Comparison of ENCODE assay signal across 16 cellular contexts in the genomic region with DNA sequence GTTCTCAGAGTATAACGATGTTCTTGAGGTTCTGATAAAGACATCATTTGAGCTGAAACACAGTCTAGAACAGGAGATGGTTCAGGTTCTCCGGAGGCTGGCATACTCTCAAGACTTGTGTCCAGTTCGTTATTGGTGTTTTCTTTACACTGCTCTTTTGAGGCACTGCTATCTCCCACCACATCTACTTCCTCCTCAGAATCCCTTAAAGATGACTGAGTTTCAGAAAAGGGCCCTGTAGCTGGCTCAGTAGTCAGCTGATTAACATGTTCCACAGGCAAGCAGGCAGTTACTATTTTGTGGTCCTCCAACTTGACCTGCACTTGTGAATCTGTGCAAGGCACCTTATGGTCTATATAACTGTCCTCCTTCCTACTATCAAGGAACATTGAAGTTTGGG. TPM values are rescaled to one million over a fixed set of nuclear protein-coding genes. Genes with fewer than 3 reads are reported as not detected.
A peak's percentile ranks its signal among the peaks of the same experiment; 100 is the strongest.
DNase-seq lines count a peak whose midpoint lies in the region; ATAC-seq, FAIRE-seq and TF ChIP-seq lines count a peak whose summit lies in the region.
"Had no signal": no experiment of that assay in that cellular context is flagged by ENCODE, and none has a peak within 500 bp of the region (broad histone marks: within the 10 kb centered on the region; RNA-seq: fewer than 3 reads in every experiment).

No MANE protein-coding gene starts in this region.

- peak overlapping the region; percentile 4 for H3K27ac ChIP-seq in caudate nucleus (ENCODE audit: low read depth, low read length)
- no peak overlapping the region for H3K27ac ChIP-seq in HepG2 (ENCODE audit: extremely low read length, insufficient read depth, low read length)

- FAIRE-seq in H54 (lab: Jason Lieb, UNC) (no peak), HepG2 (lab: Jason Lieb, UNC) (no peak)

- H3K27me3 Mint-ChIP-seq in HFFc6 (ENCODE audit: insufficient read depth): no peaks in the 10 kb centered on the region
- H3K27me3 Mint-ChIP-seq in stimulated activated naive CD8-positive, alpha-beta T cell treated with anti-CD3 and anti-CD28 coated beads, Interleukin-15, amount 100 ng/mL, for 72 hours: no peaks in the 10 kb centered on the region
- H3K27me3 Mint-ChIP-seq: CD4-positive, alpha-beta memory T cell had no signal

- peak overlapping the region; percentile 17; the same call in 1 of the 2 replicates for H3K27ac Mint-ChIP-seq in HFFc6
- H3K27ac Mint-ChIP-seq in stimulated activated naive CD8-positive, alpha-beta T cell treated with anti-CD3 and anti-CD28 coated beads, Interleukin-15, amount 100 ng/mL, for 72 hours: no peak overlapping the region
- H3K27ac Mint-ChIP-seq: CD4-positive, alpha-beta memory T cell had no signal

- no peak overlapping the region for H3K4me3 ChIP-seq in NB4 (ENCODE audit: low read depth, low read length)
- H3K4me3 ChIP-seq in HepG2 (replicated peaks in 1 of 3; ENCODE audit: insufficient read depth in 1 of 3, low read depth in 2 of 3, low read length in 3 of 3): no peak overlapping the region

- no peaks in the 10 kb centered on the region for H3K9me3 ChIP-seq in HepG2 (ENCODE audit: low read length)
- H3K9me3 ChIP-seq: BE2C had no signal

- H3K4me1 ChIP-seq in HepG2 (ENCODE audit: insufficient read depth, low read length): no peaks in the 10 kb centered on the region
- H3K4me1 ChIP-seq: BE2C had no signal

- WGBS in HepG2 (ENCODE audit: low lambda C conversion rate): 100% methylated on average over 3 of the region's 3 CpGs

- no TSS peak for BruUV-seq in HepG2 (replicated peaks; lab: Mats Ljungman, UMichigan)

- no peak overlapping the region for H2AFZ ChIP-seq in HepG2 (ENCODE audit: low read length)

- no peak for TF ChIP-seq RAD21 in HepG2 (CRISPR knock-in tag; IDR thresholded peaks at IDR 0.05)

- H3K79me2 ChIP-seq in HepG2 (ENCODE audit: insufficient read depth, low read length): no peaks in the 10 kb centered on the region

- ATAC-seq in stimulated activated naive CD8-positive, alpha-beta T cell treated with anti-CD3 and anti-CD28 coated beads, Interleukin-15, amount 100 ng/mL, for 72 hours: peak; percentile 35
- ATAC-seq in HepG2: no peak
- ATAC-seq: Panc1 had no signal

- intact Hi-C loops in HepG2 (cut with micrococcal nuclease; ENCODE audit: unreplicated experiment): no loop called here

- H4K20me1 ChIP-seq in HepG2 (ENCODE audit: insufficient read depth, low read length): no peaks in the 10 kb centered on the region; the same call in 1 of the 2 replicates

- peaks cover 39% of the 10 kb centered on the region for H3K36me3 Mint-ChIP-seq in HFFc6 (ENCODE audit: low read depth)

- TF ChIP-seq EP300 in HepG2 (IDR thresholded peaks at IDR 0.05; ENCODE audit: low read depth in 2 of 2, low read length in 2 of 2) (no peak), HepG2 (CRISPR knock-in tag; IDR thresholded peaks at IDR 0.05; ENCODE audit: borderline replicate concordance) (no peak)

- H3K27me3 ChIP-seq in HepG2 (ENCODE audit: control insufficient read depth in 1 of 2, insufficient read depth in 2 of 2, low read length in 2 of 2): no peaks in the 10 kb centered on the region
- H3K27me3 ChIP-seq: BE2C had no signal

- TF ChIP-seq CTCF in HFFc6 (IDR thresholded peaks at IDR 0.05): no peak
- no peak for TF ChIP-seq CTCF in NB4 (IDR thresholded peaks at IDR 0.05; ENCODE audit: low read depth, low read length)
- TF ChIP-seq CTCF in HepG2 (CRISPR knock-in tag; IDR thresholded peaks at IDR 0.05): no peak

- peaks cover 8% of the 10 kb centered on the region for H3K4me1 Mint-ChIP-seq in HFFc6 (ENCODE audit: low read depth)
- no peaks in the 10 kb centered on the region for H3K4me1 Mint-ChIP-seq in stimulated activated naive CD8-positive, alpha-beta T cell treated with anti-CD3 and anti-CD28 coated beads, Interleukin-15, amount 100 ng/mL, for 72 hours

- H3K36me3 ChIP-seq in HepG2 (replicated peaks in 1 of 2; ENCODE audit: control insufficient read depth in 1 of 2, insufficient read depth in 2 of 2, low read length in 2 of 2): peaks cover 10 to 40% of the 10 kb centered on the region in 2 experiments

- CTCF ChIA-PET in HepG2 (lab: Yijun Ruan, JAX; ENCODE audit: low intra/inter-chr PET ratio, low total read pairs): no interaction called here

- TF ChIP-seq POLR2A in NB4 (IDR thresholded peaks at IDR 0.05; ENCODE audit: extremely low read depth, insufficient read length): no peak
- TF ChIP-seq POLR2A in H54 (IDR thresholded peaks at IDR 0.05; ENCODE audit: low read depth, low read length): no peak
- TF ChIP-seq POLR2A in HepG2 (IDR thresholded peaks at IDR 0.05; ENCODE audit: insufficient read depth in 1 of 2, low read depth in 2 of 2, low read length in 2 of 2): no peak

- H3K4me3 Mint-ChIP-seq in HFFc6: no peak overlapping the region
- no peak overlapping the region for H3K4me3 Mint-ChIP-seq in stimulated activated naive CD8-positive, alpha-beta T cell treated with anti-CD3 and anti-CD28 coated beads, Interleukin-15, amount 100 ng/mL, for 72 hours
- H3K4me3 Mint-ChIP-seq: CD4-positive, alpha-beta memory T cell had no signal

- no peak overlapping the region for H3K4me2 ChIP-seq in HepG2 (ENCODE audit: low read depth, low read length)

- in situ Hi-C loops in HepG2 (cut with HindIII; ENCODE audit: extremely low pct_ligation_motif_present, low pct_unique_long_range_greater_than_20kb): no loop called here

- no peak overlapping the region for H3K9ac ChIP-seq in HepG2 (ENCODE audit: insufficient read depth, low read depth, low read length)

- no peaks in the 10 kb centered on the region for H3K9me3 Mint-ChIP-seq in HFFc6
- no peaks in the 10 kb centered on the region for H3K9me3 Mint-ChIP-seq in stimulated activated naive CD8-positive, alpha-beta T cell treated with anti-CD3 and anti-CD28 coated beads, Interleukin-15, amount 100 ng/mL, for 72 hours
- H3K9me3 Mint-ChIP-seq: CD4-positive, alpha-beta memory T cell had no signal

- POLR2A ChIA-PET in HepG2 (lab: Yijun Ruan, JAX): interaction anchor here (0.5 kb wide), 1 partner anchor 49 kb away, joined by 3 read pairs; no protein-coding TSS in a partner anchor

- DNase-seq in HFFc6 (no peak), NB4 (ENCODE audit: low read depth) (peak; percentile 7), caudate nucleus (lab: John Stamatoyannopoulos, UW) (no peak), H54 (ENCODE audit: insufficient read length, low spot score) (no peak), HuH-7 (ENCODE audit: low spot score) (no peak), HepG2 (ENCODE audit: low spot score) (no peak)
- DNase-seq in stimulated activated naive CD8-positive, alpha-beta T cell treated with anti-CD3 and anti-CD28 coated beads, Interleukin-15, amount 100 ng/mL, for 72 hours: no peak
- DNase-seq: BE2C; CD4-positive, alpha-beta memory T cell; H7; IMR-90; NCI-H1092 treated with DMSO at 0.1 percent for 48 hours; NCI-H187; NCI-H446; SHP77 treated with DMSO at 0.1 percent for 48 hours had no signal

TF ChIP-seq in HepG2, 621 proteins besides CTCF, POLR2A, EP300 and RAD21 (continues in another document):
- TF ChIP-seq BATF2 (CRISPR knock-in tag; IDR thresholded peaks at IDR 0.05) (no peak), NFATC3 (CRISPR knock-in tag; IDR thresholded peaks at IDR 0.05) (no peak)

RNA-seq across cellular contexts. Expression of gene ZZZ3, which starts 50.2 kb away (rescaled TPM):
- 10 to 100 TPM; 41.8 to 47.8 (median 46.0) TPM for total RNA-seq in HFFc6 (2021; fragmentation: NEBNext Ultra II Directional; extraction: Animal tissue kit (Norgen Biotek cat#: 25700))
- 50.2 and 58.5 TPM in 2 replicates for total RNA-seq in HepG2 (2016; rRNA removed; fragmentation: Illumina TruSeq; extraction: Trizol)
- 22.0 and 23.5 TPM in 2 replicates for total RNA-seq in HepG2 (2016; cell fraction: cytosol; rRNA removed; fragmentation: Illumina TruSeq; extraction: Trizol; ENCODE audit: low read depth)
- total RNA-seq in HepG2 (2016; cell fraction: insoluble cytoplasmic fraction; rRNA removed; fragmentation: Illumina TruSeq; extraction: Trizol): 44.9 and 55.3 TPM in 2 replicates
- total RNA-seq in HepG2 (2016; cell fraction: membrane; rRNA removed; fragmentation: Illumina TruSeq; extraction: Trizol): 36.9 and 42.8 TPM in 2 replicates
- total RNA-seq in HepG2 (2016; cell fraction: nucleus; rRNA removed; fragmentation: Illumina TruSeq; extraction: Trizol): 69.1 and 71.0 TPM in 2 replicates
- polyA plus RNA-seq in HepG2 (2011; rRNA removed): 14.7 and 18.1 TPM in 2 replicates
- 7.3 and 11.9 TPM in 2 replicates for polyA plus RNA-seq in HepG2 (2011; cell fraction: cytosol; rRNA removed)
- 13.3 and 16.5 TPM in 2 replicates for polyA plus RNA-seq in HepG2 (2011; cell fraction: nucleus; rRNA removed)
- polyA plus RNA-seq in HepG2 (2012): 20.2 and 23.7 TPM in 2 replicates
- 2.3 and 2.9 TPM in 2 replicates for polyA plus RNA-seq in HepG2 (2016; cell fraction: cytosol; fragmentation: Illumina TruSeq; extraction: Trizol; ENCODE audit: low read depth)
- 30.4 and 32.0 TPM in 2 replicates for polyA plus RNA-seq in HepG2 (2016; cell fraction: insoluble cytoplasmic fraction; fragmentation: Illumina TruSeq; extraction: Trizol; ENCODE audit: low read depth)
- 8.8 and 8.9 TPM in 2 replicates for polyA plus RNA-seq in HepG2 (2016; cell fraction: membrane; fragmentation: Illumina TruSeq; extraction: Trizol; ENCODE audit: low read depth)
- polyA plus RNA-seq in HepG2 (2016; cell fraction: nucleus; fragmentation: Illumina TruSeq; extraction: Trizol; ENCODE audit: insufficient read depth, low read depth): 29.0 and 34.6 TPM in 2 replicates
- polyA minus RNA-seq in HepG2 (2011; rRNA and poly(A)+ RNA removed; ENCODE audit: low replicate concordance): 19.6 and 30.8 TPM in 2 replicates
- 28.1 and 31.3 TPM in 2 replicates for polyA minus RNA-seq in HepG2 (2011; cell fraction: cytosol; rRNA and poly(A)+ RNA removed)
- 142 and 155 TPM in 2 replicates for polyA minus RNA-seq in HepG2 (2011; cell fraction: nucleus; rRNA and poly(A)+ RNA removed)
